ENCODE assay signal across 29 cellular contexts in genomic region chr14:69337984-69338383, GRCh38.
"Had no signal": no experiment of that assay in that cellular context is flagged by ENCODE, and none has a peak within 500 bp of the region (broad histone marks: within the 10 kb centered on the region; RNA-seq: fewer than 3 reads in every experiment).

No MANE protein-coding gene starts in this region.

- ATAC-seq: left cardiac atrium; left lobe of liver; mucosa of descending colon; naive thymus-derived CD8-positive, alpha-beta T cell; right lobe of liver; stimulated activated memory B cell treated with anti-CD40 and anti-IgM and Interleukin-4, amounts not matched to agents 10 μg/mL and 1 μg/mL and 100 μg/mL, for 72 hours; stimulated activated naive CD8-positive, alpha-beta T cell treated with anti-CD3 and anti-CD28 coated beads, Interleukin-15, Interleukin-2, amounts not matched to agents 100 U/mL and 50 U/mL, for 24 hours had no signal

- H3K9me3 Mint-ChIP-seq: naive thymus-derived CD8-positive, alpha-beta T cell; nephron; neural crest cell; stimulated activated memory B cell treated with anti-CD40 and anti-IgM and Interleukin-4, amounts not matched to agents 10 μg/mL and 1 μg/mL and 100 μg/mL, for 72 hours had no signal

- H3K4me1 Mint-ChIP-seq: nephron had no signal

- DNase-seq: hippocampal formation; kidney glomerular epithelial cell; left cardiac atrium; mesendoderm; midbrain; mucosa of descending colon; naive thymus-derived CD8-positive, alpha-beta T cell; occipital lobe; ovary; right lobe of liver; stimulated activated CD4-positive, alpha-beta T cell treated with anti-CD3 and anti-CD28 coated beads, Interleukin-1b, Interleukin-23, amount 100 ng/mL, for 48 hours; stimulated activated CD4-positive, alpha-beta T cell treated with anti-CD3 and anti-CD28 coated beads, Interleukin-2, amount 100 ng/mL, for 48 hours; stimulated activated CD4-positive, alpha-beta T cell treated with anti-CD3 and anti-CD28 coated beads, Interleukin-4, amount 100 ng/mL, for 4 hours; stimulated activated CD8-positive, alpha-beta memory T cell treated with anti-CD3 and anti-CD28 coated beads, Interleukin-4, amount 100 ng/mL, for 48 hours; stimulated activated naive CD8-positive, alpha-beta T cell treated with anti-CD3 and anti-CD28 coated beads, Interleukin-15, Interleukin-2, amounts not matched to agents 100 U/mL and 50 U/mL, for 24 hours; stomach; testis; thyroid gland; transverse colon had no signal

- H3K27ac Mint-ChIP-seq: naive thymus-derived CD8-positive, alpha-beta T cell; nephron; progenitor cell of endocrine pancreas; stimulated activated memory B cell treated with anti-CD40 and anti-IgM and Interleukin-4, amounts not matched to agents 10 μg/mL and 1 μg/mL and 100 μg/mL, for 72 hours had no signal

- H3K36me3 ChIP-seq: neutrophil, ovary, right lobe of liver, stomach, thyroid gland, transverse colon, upper lobe of left lung had no signal

- H3K9me3 ChIP-seq: mucosa of descending colon, neutrophil, ovary, right atrium auricular region, right lobe of liver, stomach, testis, thyroid gland, transverse colon, upper lobe of left lung had no signal

- H3K4me1 ChIP-seq: right lobe of liver, testis, thyroid gland, upper lobe of left lung had no signal

- H3K27ac ChIP-seq: neutrophil, ovary, right atrium auricular region, right lobe of liver, stomach, testis, thyroid gland, transverse colon, upper lobe of left lung had no signal

- H3K36me3 Mint-ChIP-seq: naive thymus-derived CD8-positive, alpha-beta T cell; stimulated activated memory B cell treated with anti-CD40 and anti-IgM and Interleukin-4, amounts not matched to agents 10 μg/mL and 1 μg/mL and 100 μg/mL, for 72 hours had no signal

- H3K27me3 Mint-ChIP-seq: progenitor cell of endocrine pancreas had no signal

- H3K4me2 ChIP-seq: smooth muscle cell had no signal

- H3K27me3 ChIP-seq: neutrophil, ovary, right atrium auricular region, right lobe of liver, testis, thyroid gland, transverse colon, upper lobe of left lung had no signal

- H3K4me3 Mint-ChIP-seq: naive thymus-derived CD8-positive, alpha-beta T cell; nephron; neural crest cell; stimulated activated memory B cell treated with anti-CD40 and anti-IgM and Interleukin-4, amounts not matched to agents 10 μg/mL and 1 μg/mL and 100 μg/mL, for 72 hours had no signal

- H3K4me3 ChIP-seq: lung, mucosa of descending colon, ovary, right atrium auricular region, right lobe of liver, smooth muscle cell, stomach, testis, thyroid gland, transverse colon, upper lobe of left lung had no signal
